Comparison of ENCODE assay signal across 14 cellular contexts in genomic region chr3:105355355-105356063, GRCh38. TPM values are rescaled to one million over a fixed set of nuclear protein-coding genes. Genes with fewer than 3 reads are reported as not detected.
A peak's percentile ranks its signal among the peaks of the same experiment; 100 is the strongest.
DNase-seq lines count a peak whose midpoint lies in the region; ATAC-seq, FAIRE-seq and TF ChIP-seq lines count a peak whose summit lies in the region.
"Had no signal": no experiment of that assay in that cellular context is flagged by ENCODE, and none has a peak within 500 bp of the region (broad histone marks: within the 10 kb centered on the region; RNA-seq: fewer than 3 reads in every experiment).

No MANE protein-coding gene starts in this region.

- H3K18ac ChIP-seq in neuronal stem cell (ENCODE audit: low read length), result no peak overlapping the region

- H2AK5ac ChIP-seq in neuronal stem cell (ENCODE audit: low read depth, low read length), result no peak overlapping the region

- DNase-seq in D341Med (ENCODE audit: low spot score) (peak; percentile 11), MV-4-11 (lab: John Stamatoyannopoulos, UW) (peak; percentile 4), bronchial epithelial cell (ENCODE audit: low read depth) (peak; percentile 88), neuronal stem cell (ENCODE audit: low spot score) (no peak), iPS-NIHi11 (ENCODE audit: low spot score) (no peak), HEK293T (ENCODE audit: extremely low spot score) (no peak)
- no peak for DNase-seq in effector CD8-positive, alpha-beta T cell (lab: John Stamatoyannopoulos, UW)
- DNase-seq: naive B cell, NCI-H2171 treated with DMSO at 0.1 percent for 48 hours, SIG-M5 had no signal

- CTCF ChIA-PET in HEK293T (lab: Yijun Ruan, JAX), result no interaction called here

- H3K9me3 ChIP-seq in neuronal stem cell (replicated peaks in 1 of 2; ENCODE audit: control insufficient read depth in 2 of 2, insufficient read depth in 1 of 2, low read depth in 1 of 2, low read length in 2 of 2), result peaks cover 0 to 3% of the 10 kb centered on the region in 2 donors

- peak overlapping the region; percentile 56 for H2AFZ ChIP-seq in neuronal stem cell (ENCODE audit: low read length)

- H3K27ac ChIP-seq in neuronal stem cell (replicated peaks; ENCODE audit: low read length), result no peak overlapping the region
- H3K27ac ChIP-seq: cardiac muscle cell had no signal

- H4K8ac ChIP-seq in neuronal stem cell (ENCODE audit: low read depth, low read length), result no peak overlapping the region

- H4K91ac ChIP-seq in neuronal stem cell (ENCODE audit: low read depth, low read length, poor library complexity), result no peak overlapping the region

- H3K14ac ChIP-seq in neuronal stem cell (ENCODE audit: low read length), result no peak overlapping the region

- H2BK5ac ChIP-seq in neuronal stem cell (ENCODE audit: low read length), result no peak overlapping the region

- H3K4ac ChIP-seq in neuronal stem cell (ENCODE audit: low read length), result no peak overlapping the region

- POLR2A ChIA-PET in HEK293T (lab: Yijun Ruan, JAX), result interaction anchor here (1.2 to 1.5 kb wide), 2 partner anchors 8 to 11 kb away, joined by 3 to 4 read pairs; partner anchors contain the start of gene ALCAM

- ATAC-seq in HG03354 (IDR thresholded peaks at IDR 0.05; ENCODE audit: poor library complexity, severe bottlenecking, unreplicated experiment), result no peak
- ATAC-seq: HCT116, K562 had no signal

- H3K27me3 ChIP-seq in bronchial epithelial cell (ENCODE audit: control insufficient read depth, insufficient read depth, low read length) (no peaks in the 10 kb centered on the region), neuronal stem cell (ENCODE audit: control insufficient read depth in 3 of 3, insufficient read depth in 3 of 3, low read depth in 1 of 3, low read length in 3 of 3) (no peaks in the 10 kb centered on the region)

- no peak for TF ChIP-seq CTCF in bronchial epithelial cell (IDR thresholded peaks at IDR 0.05; ENCODE audit: insufficient read depth, low read length, severe bottlenecking)

- no peak overlapping the region for H3K4me3 ChIP-seq in bronchial epithelial cell (ENCODE audit: low read depth, low read length)
- no peak overlapping the region for H3K4me3 ChIP-seq in neuronal stem cell (ENCODE audit: low read length in 2 of 2)
- H3K4me3 ChIP-seq: cardiac muscle cell, K562 had no signal

- no peaks in the 10 kb centered on the region for H3K79me1 ChIP-seq in neuronal stem cell (ENCODE audit: low read depth, low read length)

- WGBS in neuronal stem cell (ENCODE audit: extremely low coverage in 2 of 2, insufficient read length in 2 of 2, insufficient replicate concordance in 1 of 2), 2 donors, result no CpG with 5 or more reads among the region's 2 CpGs

- H2BK120ac ChIP-seq in neuronal stem cell (ENCODE audit: low read depth, low read length), result no peak overlapping the region

- no peak overlapping the region for H3K23ac ChIP-seq in neuronal stem cell (ENCODE audit: low read depth, low read length, poor library complexity)

- no peak overlapping the region for H2BK15ac ChIP-seq in neuronal stem cell (ENCODE audit: low read length)

- FAIRE-seq in bronchial epithelial cell (lab: Jason Lieb, UNC), result no peak
- FAIRE-seq: K562 had no signal

- peaks cover 3% of the 10 kb centered on the region in 2 donors for H3K4me1 ChIP-seq in neuronal stem cell (ENCODE audit: control insufficient read depth in 2 of 2, insufficient read depth in 1 of 2, low read depth in 1 of 2, low read length in 2 of 2)

- no peak overlapping the region for H2BK12ac ChIP-seq in neuronal stem cell (ENCODE audit: low read length)

- H3K4me2 ChIP-seq in neuronal stem cell (ENCODE audit: insufficient read depth, low read length, poor library complexity, severe bottlenecking), result no peak overlapping the region

- no peak overlapping the region for H3K9ac ChIP-seq in neuronal stem cell (ENCODE audit: low read depth, low read length, poor library complexity)

- no peaks in the 10 kb centered on the region for H3K36me3 ChIP-seq in bronchial epithelial cell (ENCODE audit: control insufficient read depth, insufficient read depth, low read length)
- no peaks in the 10 kb centered on the region for H3K36me3 ChIP-seq in neuronal stem cell (replicated peaks in 1 of 2; ENCODE audit: control insufficient read depth in 2 of 2, insufficient read depth in 2 of 2, low read length in 2 of 2)
- H3K36me3 ChIP-seq: cardiac muscle cell had no signal

TF ChIP-seq in HEK293T, 16 proteins besides CTCF, POLR2A, EP300 and RAD21:
- TF ChIP-seq ZNF384 (IDR thresholded peaks at IDR 0.05) (no peak), BHLHE40 (IDR thresholded peaks at IDR 0.05; ENCODE audit: borderline replicate concordance) (no peak), FOXK2 (IDR thresholded peaks at IDR 0.05) (no peak)
TF ChIP-seq in HEK293T: peak in this region for 0.

RNA-seq across cellular contexts. Expression of gene ALCAM, which starts 11.2 kb away (rescaled TPM):
- total RNA-seq in bronchial epithelial cell, result 196 and 294 TPM in 2 replicates
- 20.9 TPM for polyA plus RNA-seq in neuronal stem cell (2013, experiment 1 of 2)
- polyA plus RNA-seq in neuronal stem cell (2013, experiment 2 of 2), result 20.1 TPM

Comparison
In these comparisons a context has a peak if more than half of its experiments do, and no peak if none do; other contexts are left out.
1. DNase-seq: peak in D341Med (single experiment), MV-4-11 (single experiment) and bronchial epithelial cell (single experiment); none in neuronal stem cell (single experiment), iPS-NIHi11 (single experiment), HEK293T (single experiment) and effector CD8-positive, alpha-beta T cell (single experiment).